28 cellular contexts compared by ENCODE assay signal in genomic region chr11:117381988-117382387, GRCh38.
"Had no signal": no experiment of that assay in that cellular context is flagged by ENCODE, and none has a peak within 500 bp of the region (broad histone marks: within the 10 kb centered on the region; RNA-seq: fewer than 3 reads in every experiment).

No MANE protein-coding gene starts in this region.

- H3K27ac Mint-ChIP-seq: activated B cell treated with CpG ODN at 0.5 μM for 24 hours; activated CD4-positive, alpha-beta memory T cell treated with anti-CD3 and anti-CD28 coated beads for 36 hours; activated CD4-positive, alpha-beta T cell treated with anti-CD3 and anti-CD28 coated beads, Interleukin-2, amount 10 ng/mL, durations not matched to agents 7 days and 5 days; activated naive CD8-positive, alpha-beta T cell treated with anti-CD3 and anti-CD28 coated beads, Interleukin-2, amount 50 U/mL, for 24 hours; T-cell had no signal

- H3K4me3 Mint-ChIP-seq: activated B cell treated with CpG ODN at 0.5 μM for 24 hours; activated CD4-positive, alpha-beta memory T cell treated with anti-CD3 and anti-CD28 coated beads for 36 hours; activated CD4-positive, alpha-beta T cell treated with anti-CD3 and anti-CD28 coated beads, Interleukin-2, amount 10 ng/mL, durations not matched to agents 7 days and 5 days; activated naive CD8-positive, alpha-beta T cell treated with anti-CD3 and anti-CD28 coated beads, Interleukin-2, amount 50 U/mL, for 24 hours; activated T-cell treated with anti-CD3 and anti-CD28 coated beads, Interleukin-2, amount 50 U/mL, for 4 hours; T-cell had no signal

- H3K27ac ChIP-seq: ascending aorta, body of pancreas, SK-N-MC had no signal

- H3K4me3 ChIP-seq: ascending aorta, body of pancreas, K562, SK-N-MC had no signal

- H3K4me1 Mint-ChIP-seq: activated B cell treated with CpG ODN at 0.5 μM for 24 hours; activated CD4-positive, alpha-beta T cell treated with anti-CD3 and anti-CD28 coated beads, Interleukin-2, amount 10 ng/mL, durations not matched to agents 7 days and 5 days; activated naive CD8-positive, alpha-beta T cell treated with anti-CD3 and anti-CD28 coated beads, Interleukin-2, amount 50 U/mL, for 24 hours; T-cell had no signal

- H3K27me3 ChIP-seq: ascending aorta, body of pancreas had no signal

- H3K9me3 ChIP-seq: ascending aorta, body of pancreas had no signal

- ATAC-seq: activated naive CD4-positive, alpha-beta T cell treated with anti-CD3 and anti-CD28 coated beads, Interleukin-2, amount 50 U/mL, for 72 hours; activated naive CD8-positive, alpha-beta T cell treated with anti-CD3 and anti-CD28 coated beads, Interleukin-2, amount 50 U/mL, for 24 hours; activated T-cell treated with anti-CD3 and anti-CD28 coated beads, Interleukin-2, amount 50 U/mL, for 4 hours; body of pancreas; K562; Right ventricle myocardium inferior; T-cell had no signal

- H3K36me3 Mint-ChIP-seq: activated naive CD4-positive, alpha-beta T cell treated with anti-CD3 and anti-CD28 coated beads, Interleukin-2, amount 50 U/mL, for 72 hours had no signal

- DNase-seq: activated B cell treated with CpG ODN at 0.5 μM for 24 hours; activated CD4-positive, alpha-beta memory T cell treated with anti-CD3 and anti-CD28 coated beads for 36 hours; activated CD4-positive, alpha-beta T cell treated with anti-CD3 and anti-CD28 coated beads, Interleukin-2, amount 10 ng/mL, durations not matched to agents 7 days and 5 days; activated CD8-positive, alpha-beta memory T cell treated with anti-CD3 and anti-CD28 coated beads for 24 hours; activated effector memory CD4-positive, alpha-beta T cell treated with anti-CD3 and anti-CD28 coated beads, Interleukin-2, amount 50 U/mL, for 16 hours; activated naive CD4-positive, alpha-beta T cell treated with Interleukin-2 at 50 U/mL for 16 hours; activated naive CD8-positive, alpha-beta T cell treated with anti-CD3 and anti-CD28 coated beads, Interleukin-2, amount 50 U/mL, for 24 hours; activated T-cell treated with anti-CD3 and anti-CD28 coated beads, Interleukin-2, amount 50 U/mL, for 4 hours; amniotic stem cell; body of pancreas; Karpas-422; MM.1S; NCI-H1105 treated with DMSO at 0.1 percent for 48 hours; NCI-H146; NCI-H187 treated with DMSO at 0.1 percent for 48 hours; NCI-H2081 treated with DMSO at 0.1 percent for 48 hours; NCI-H2171; NCI-H226; NCI-H82; RPMI8226; T-cell; T-helper 2 cell; T1000 had no signal

- H3K4me1 ChIP-seq: ascending aorta, body of pancreas had no signal

- H3K9me3 Mint-ChIP-seq: activated B cell treated with CpG ODN at 0.5 μM for 24 hours; activated CD4-positive, alpha-beta memory T cell treated with anti-CD3 and anti-CD28 coated beads for 36 hours; activated CD4-positive, alpha-beta T cell treated with anti-CD3 and anti-CD28 coated beads, Interleukin-2, amount 10 ng/mL, durations not matched to agents 7 days and 5 days; activated naive CD4-positive, alpha-beta T cell treated with anti-CD3 and anti-CD28 coated beads, Interleukin-2, amount 50 U/mL, for 72 hours; activated naive CD8-positive, alpha-beta T cell treated with anti-CD3 and anti-CD28 coated beads, Interleukin-2, amount 50 U/mL, for 24 hours; activated T-cell treated with anti-CD3 and anti-CD28 coated beads, Interleukin-2, amount 50 U/mL, for 4 hours; T-cell had no signal
